In genomic region chr13:29621401-29621800, GRCh38 we compare ENCODE assay signal across 1 cellular context.
TF ChIP-seq lines count a peak whose summit lies in the region.

No MANE protein-coding gene starts in this region.

TF ChIP-seq in SK-N-SH, 30 proteins besides CTCF, POLR2A, EP300 and RAD21 (continued from another document):
- no peak for TF ChIP-seq REST (IDR thresholded peaks at IDR 0.05; ENCODE audit: low read depth, low read length)
